9 cellular contexts compared by ENCODE assay signal in the genomic region with DNA sequence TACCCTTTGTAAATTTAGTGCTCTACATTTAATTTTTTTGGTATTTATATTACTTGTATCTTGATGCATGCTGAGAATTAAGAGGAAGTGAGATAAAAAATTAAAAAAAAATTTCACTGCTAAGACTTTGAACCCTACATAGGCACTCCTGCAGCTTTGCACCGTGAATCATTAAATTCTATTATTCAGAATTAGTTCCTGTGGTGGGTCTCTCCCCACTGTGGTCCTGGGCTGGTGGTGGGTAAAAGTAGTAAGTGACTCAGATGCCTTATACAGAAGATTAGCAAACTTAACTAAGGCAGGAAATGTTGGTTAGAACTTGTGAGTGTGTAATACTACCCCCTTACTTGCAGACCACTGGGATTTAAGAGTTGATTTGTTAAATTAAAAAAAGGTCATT.
DNase-seq lines count a peak whose midpoint lies in the region; ATAC-seq and TF ChIP-seq lines count a peak whose summit lies in the region.
"Had no signal": no experiment of that assay in that cellular context is flagged by ENCODE, and none has a peak within 500 bp of the region (broad histone marks: within the 10 kb centered on the region; RNA-seq: fewer than 3 reads in every experiment).

No MANE protein-coding gene starts in this region.

- DNase-seq in activated gamma-delta T cell treated with Interleukin-2 at 50 U/mL for 16 hours (peak; percentile 41), activated gamma-delta T cell (lab: John Stamatoyannopoulos, UW) (no peak), RKO (ENCODE audit: low spot score) (peak; percentile 4), glomerular visceral epithelial cell (ENCODE audit: extremely low spot score) (peak; percentile 87), NCI-H1417 (lab: John Stamatoyannopoulos, UW) (no peak), occipital lobe (lab: John Stamatoyannopoulos, UW) (no peak), endothelial cell (ENCODE audit: low spot score) (no peak)
- peak; percentile 44 for DNase-seq in stimulated activated naive B cell treated with anti-CD40 and anti-IgM and Interleukin-4, amounts not matched to agents 10 μg/mL and 1 μg/mL and 100 μg/mL, for 72 hours
- DNase-seq: NCI-H1694 treated with DMSO at 0.1 percent for 48 hours had no signal

- H3K36me3 Mint-ChIP-seq in stimulated activated naive B cell treated with anti-CD40 and anti-IgM and Interleukin-4, amounts not matched to agents 10 μg/mL and 1 μg/mL and 100 μg/mL, for 72 hours: peaks cover 32 to 49% of the 10 kb centered on the region in 2 donors
- H3K36me3 Mint-ChIP-seq in endothelial cell (ENCODE audit: low read depth, unreplicated experiment): peaks cover 19% of the 10 kb centered on the region

- peak overlapping the region; percentile 75 for H3K27ac Mint-ChIP-seq in stimulated activated naive B cell treated with anti-CD40 and anti-IgM and Interleukin-4, amounts not matched to agents 10 μg/mL and 1 μg/mL and 100 μg/mL, for 72 hours
- H3K27ac Mint-ChIP-seq in endothelial cell (ENCODE audit: unreplicated experiment): no peak overlapping the region

- H3K27me3 Mint-ChIP-seq in stimulated activated naive B cell treated with anti-CD40 and anti-IgM and Interleukin-4, amounts not matched to agents 10 μg/mL and 1 μg/mL and 100 μg/mL, for 72 hours: no peaks in the 10 kb centered on the region
- H3K27me3 Mint-ChIP-seq in endothelial cell (ENCODE audit: unreplicated experiment): peaks cover 2% of the 10 kb centered on the region

- no peaks in the 10 kb centered on the region for H3K9me3 Mint-ChIP-seq in stimulated activated naive B cell treated with anti-CD40 and anti-IgM and Interleukin-4, amounts not matched to agents 10 μg/mL and 1 μg/mL and 100 μg/mL, for 72 hours
- H3K9me3 Mint-ChIP-seq in endothelial cell (ENCODE audit: unreplicated experiment): no peaks in the 10 kb centered on the region

- peaks cover 35 to 77% of the 10 kb centered on the region in 2 donors for H3K4me1 Mint-ChIP-seq in stimulated activated naive B cell treated with anti-CD40 and anti-IgM and Interleukin-4, amounts not matched to agents 10 μg/mL and 1 μg/mL and 100 μg/mL, for 72 hours
- peaks cover 9% of the 10 kb centered on the region for H3K4me1 Mint-ChIP-seq in endothelial cell (ENCODE audit: unreplicated experiment)

- TF ChIP-seq CTCF in endothelial cell (IDR thresholded peaks at IDR 0.05; ENCODE audit: unreplicated experiment): no peak

- peak; percentile 95 to 96 for ATAC-seq in stimulated activated naive B cell treated with anti-CD40 and anti-IgM and Interleukin-4, amounts not matched to agents 10 μg/mL and 1 μg/mL and 100 μg/mL, for 72 hours (replicated peaks)

- H3K4me3 Mint-ChIP-seq in stimulated activated naive B cell treated with anti-CD40 and anti-IgM and Interleukin-4, amounts not matched to agents 10 μg/mL and 1 μg/mL and 100 μg/mL, for 72 hours: peak overlapping the region; percentile 30 to 70
- H3K4me3 Mint-ChIP-seq in endothelial cell (ENCODE audit: unreplicated experiment): no peak overlapping the region

Comparison
In these comparisons a context has a peak if more than half of its experiments do, and no peak if none do; other contexts are left out.
1. DNase-seq: peak in activated gamma-delta T cell treated with Interleukin-2 at 50 U/mL for 16 hours (single experiment), RKO (single experiment), glomerular visceral epithelial cell (single experiment) and stimulated activated naive B cell treated with anti-CD40 and anti-IgM and Interleukin-4, amounts not matched to agents 10 μg/mL and 1 μg/mL and 100 μg/mL, for 72 hours (single experiment); none in activated gamma-delta T cell (single experiment), NCI-H1417 (0 of 3), occipital lobe (single experiment) and endothelial cell (single experiment).